In genomic region chr11:64238999-64239398, GRCh38 we compare ENCODE assay signal across 13 cellular contexts. TPM values are rescaled to one million over a fixed set of nuclear protein-coding genes. Genes with fewer than 3 reads are reported as not detected.
DNase-seq lines count a peak whose midpoint lies in the region; ATAC-seq and TF ChIP-seq lines count a peak whose summit lies in the region.
"Had no signal": no experiment of that assay in that cellular context is flagged by ENCODE, and none has a peak within 500 bp of the region (broad histone marks: within the 10 kb centered on the region; RNA-seq: fewer than 3 reads in every experiment).

No MANE protein-coding gene starts in this region.

- H3K9ac ChIP-seq in duodenal mucosa (ENCODE audit: low read depth in 1 of 2, low read length in 2 of 2): peak overlapping the region in 1 of 2 donors; percentile 22

- H3K27ac ChIP-seq in Peyer's patch (peak overlapping the region; percentile 41 to 100 (median 98)), duodenal mucosa (ENCODE audit: low read depth, low read length) (peak overlapping the region; percentile 53), SJCRH30 (no peak overlapping the region)

- H3K4me1 ChIP-seq in Peyer's patch: peaks cover 0 to 58% (median 29%) of the 10 kb centered on the region in 4 donors
- peaks cover 61% of the 10 kb centered on the region in 2 donors for H3K4me1 ChIP-seq in duodenal mucosa (ENCODE audit: control insufficient read depth in 1 of 2, insufficient read depth in 2 of 2, low read length in 2 of 2)
- peaks cover 21% of the 10 kb centered on the region for H3K4me1 ChIP-seq in SJCRH30

- TF ChIP-seq CTCF in Peyer's patch (IDR thresholded peaks at IDR 0.05): no peak

- H3K9me3 ChIP-seq in Peyer's patch (no peaks in the 10 kb centered on the region), duodenal mucosa (ENCODE audit: control insufficient read depth in 1 of 2, low read length in 2 of 2) (no peaks in the 10 kb centered on the region), SJCRH30 (replicated peaks) (no peaks in the 10 kb centered on the region)
- H3K9me3 ChIP-seq: tibial nerve had no signal

- no peak for DNase-seq in activated CD4-positive, alpha-beta T cell treated with anti-CD3 and anti-CD28 coated beads, Interleukin-2, amount 10 ng/mL, durations not matched to agents 7 days and 5 days
- no peak for DNase-seq in activated CD4-positive, alpha-beta T cell treated with anti-CD3 and anti-CD28 coated beads for 4 hours
- DNase-seq in Peyer's patch (no peak), SJCRH30 (no peak)
- DNase-seq in stimulated activated effector memory CD8-positive, alpha-beta T cell treated with anti-CD3 and anti-CD28 coated beads, Interleukin-12 subunit alpha, Interleukin-12 subunit beta, amount 100 ng/mL, for 72 hours (ENCODE audit: low spot score in 2 of 2): no peak
- DNase-seq: ACHN; activated CD4-positive, alpha-beta T cell treated with anti-CD3 and anti-CD28 coated beads for 48 hours; NCI-H82; stimulated activated CD4-positive, alpha-beta T cell treated with anti-CD3 and anti-CD28 coated beads, Interleukin-2, amount 100 ng/mL, for 24 hours had no signal

- no peaks in the 10 kb centered on the region for H3K9me3 Mint-ChIP-seq in activated CD4-positive, alpha-beta T cell treated with anti-CD3 and anti-CD28 coated beads, Interleukin-2, amount 10 ng/mL, durations not matched to agents 7 days and 5 days
- H3K9me3 Mint-ChIP-seq in stimulated activated effector memory CD8-positive, alpha-beta T cell treated with anti-CD3 and anti-CD28 coated beads, Interleukin-12 subunit alpha, Interleukin-12 subunit beta, amount 100 ng/mL, for 72 hours: no peaks in the 10 kb centered on the region

- POLR2A ChIA-PET in activated CD4-positive, alpha-beta T cell treated with anti-CD3 and anti-CD28 coated beads, Interleukin-2, amount 10 ng/mL, durations not matched to agents 7 days and 5 days (lab: Charles Lee): no interaction called here

- no peak for ATAC-seq in stimulated activated effector memory CD8-positive, alpha-beta T cell treated with anti-CD3 and anti-CD28 coated beads, Interleukin-12 subunit alpha, Interleukin-12 subunit beta, amount 100 ng/mL, for 72 hours
- ATAC-seq in GM19395 (IDR thresholded peaks at IDR 0.05; ENCODE audit: unreplicated experiment): no peak
- ATAC-seq in HG03460 (IDR thresholded peaks at IDR 0.05; ENCODE audit: unreplicated experiment): no peak

- TF ChIP-seq POLR2A in Peyer's patch (IDR thresholded peaks at IDR 0.05): no peak

- peak overlapping the region; percentile 13 for H3K27ac Mint-ChIP-seq in activated CD4-positive, alpha-beta T cell treated with anti-CD3 and anti-CD28 coated beads, Interleukin-2, amount 10 ng/mL, durations not matched to agents 7 days and 5 days
- H3K27ac Mint-ChIP-seq in stimulated activated effector memory CD8-positive, alpha-beta T cell treated with anti-CD3 and anti-CD28 coated beads, Interleukin-12 subunit alpha, Interleukin-12 subunit beta, amount 100 ng/mL, for 72 hours: peak overlapping the region; percentile 68

- peaks cover 0 to 22% (median 0%) of the 10 kb centered on the region in 3 donors for H3K36me3 ChIP-seq in Peyer's patch
- peaks cover 0 to 14% of the 10 kb centered on the region in 2 donors for H3K36me3 ChIP-seq in duodenal mucosa (ENCODE audit: control insufficient read depth in 1 of 2, insufficient read depth in 2 of 2, low read length in 2 of 2)
- H3K36me3 ChIP-seq in SJCRH30: peaks cover 16% of the 10 kb centered on the region

- H3K27me3 Mint-ChIP-seq in activated CD4-positive, alpha-beta T cell treated with anti-CD3 and anti-CD28 coated beads, Interleukin-2, amount 10 ng/mL, durations not matched to agents 7 days and 5 days: no peaks in the 10 kb centered on the region

- H3K36me3 Mint-ChIP-seq in activated CD4-positive, alpha-beta T cell treated with anti-CD3 and anti-CD28 coated beads, Interleukin-2, amount 10 ng/mL, durations not matched to agents 7 days and 5 days (ENCODE audit: low read depth): peaks cover 23% of the 10 kb centered on the region
- H3K36me3 Mint-ChIP-seq in stimulated activated effector memory CD8-positive, alpha-beta T cell treated with anti-CD3 and anti-CD28 coated beads, Interleukin-12 subunit alpha, Interleukin-12 subunit beta, amount 100 ng/mL, for 72 hours: peaks cover 81% of the 10 kb centered on the region

- H3K4me3 ChIP-seq in Peyer's patch: no peak overlapping the region
- no peak overlapping the region for H3K4me3 ChIP-seq in duodenal mucosa (ENCODE audit: low read depth in 1 of 2, low read length in 2 of 2)
- H3K4me3 ChIP-seq in SJCRH30: no peak overlapping the region
- H3K4me3 ChIP-seq: tibial nerve had no signal

- CTCF ChIA-PET in activated CD4-positive, alpha-beta T cell treated with anti-CD3 and anti-CD28 coated beads, Interleukin-2, amount 10 ng/mL, durations not matched to agents 7 days and 5 days (lab: Charles Lee): interaction anchor here (0.6 to 2.2 kb wide), 5 partner anchors 8 to 93 kb away, joined by 3 to 7 read pairs (median 4); partner anchors contain the start of genes PLCB3 and PPP1R14B

- peaks cover 58% of the 10 kb centered on the region for H3K4me1 Mint-ChIP-seq in activated CD4-positive, alpha-beta T cell treated with anti-CD3 and anti-CD28 coated beads, Interleukin-2, amount 10 ng/mL, durations not matched to agents 7 days and 5 days
- peaks cover 48% of the 10 kb centered on the region for H3K4me1 Mint-ChIP-seq in stimulated activated effector memory CD8-positive, alpha-beta T cell treated with anti-CD3 and anti-CD28 coated beads, Interleukin-12 subunit alpha, Interleukin-12 subunit beta, amount 100 ng/mL, for 72 hours

- H3K27me3 ChIP-seq in Peyer's patch (no peaks in the 10 kb centered on the region), duodenal mucosa (ENCODE audit: control insufficient read depth in 1 of 2, insufficient read depth in 2 of 2, low read length in 2 of 2) (no peaks in the 10 kb centered on the region), SJCRH30 (no peaks in the 10 kb centered on the region)
- H3K27me3 ChIP-seq: tibial nerve had no signal

- H3K4me3 Mint-ChIP-seq in activated CD4-positive, alpha-beta T cell treated with anti-CD3 and anti-CD28 coated beads, Interleukin-2, amount 10 ng/mL, durations not matched to agents 7 days and 5 days: no peak overlapping the region
- no peak overlapping the region for H3K4me3 Mint-ChIP-seq in stimulated activated effector memory CD8-positive, alpha-beta T cell treated with anti-CD3 and anti-CD28 coated beads, Interleukin-12 subunit alpha, Interleukin-12 subunit beta, amount 100 ng/mL, for 72 hours

RNA-seq across cellular contexts. Expression of gene FKBP2, which starts 1.9 kb away (rescaled TPM):
- total RNA-seq in activated CD4-positive, alpha-beta T cell treated with anti-CD3 and anti-CD28 coated beads, Interleukin-2, amount 10 ng/mL, durations not matched to agents 7 days and 5 days: 10 to 100 TPM; 21.9 to 24.8 TPM
- 100 to 1,000 TPM in 1 of 4 donors, 10 to 100 TPM in 3; 46.2 to 101 (median 94.0) TPM for total RNA-seq in Peyer's patch
- total RNA-seq in SJCRH30 (2014; rRNA removed; shearing (Covaris generic)): 53.1 and 53.5 TPM in 2 replicates

RNA-seq across cellular contexts. Expression of gene VEGFB, which starts 4.6 kb away (rescaled TPM):
- total RNA-seq in activated CD4-positive, alpha-beta T cell treated with anti-CD3 and anti-CD28 coated beads, Interleukin-2, amount 10 ng/mL, durations not matched to agents 7 days and 5 days: 10 to 100 TPM; 51.1 to 60.3 TPM
- 10 to 100 TPM; 21.7 to 66.8 (median 42.5) TPM for total RNA-seq in Peyer's patch
- total RNA-seq in SJCRH30 (2014; rRNA removed; shearing (Covaris generic)): 26.4 and 27.8 TPM in 2 replicates

RNA-seq across cellular contexts. Expression of gene PPP1R14B, which starts 7.7 kb away (rescaled TPM):
- total RNA-seq in activated CD4-positive, alpha-beta T cell treated with anti-CD3 and anti-CD28 coated beads, Interleukin-2, amount 10 ng/mL, durations not matched to agents 7 days and 5 days: 10 to 100 TPM; 81.1 to 86.0 TPM
- 100 to 1,000 TPM in 1 of 4 donors, 10 to 100 TPM in 3; 78.7 to 101 (median 99.0) TPM for total RNA-seq in Peyer's patch
- 556 and 639 TPM in 2 replicates for total RNA-seq in SJCRH30 (2014; rRNA removed; shearing (Covaris generic))

RNA-seq across cellular contexts. Expression of gene DNAJC4, which starts 8.7 kb away (rescaled TPM):
- total RNA-seq in activated CD4-positive, alpha-beta T cell treated with anti-CD3 and anti-CD28 coated beads, Interleukin-2, amount 10 ng/mL, durations not matched to agents 7 days and 5 days: 10 to 100 TPM; 39.5 to 40.5 TPM
- total RNA-seq in Peyer's patch: 10 to 100 TPM; 42.9 to 95.0 (median 80.3) TPM
- total RNA-seq in SJCRH30 (2014; rRNA removed; shearing (Covaris generic)): 2.0 and 5.3 TPM in 2 replicates

RNA-seq across cellular contexts. Expression of gene PLCB3, which starts 12.3 kb away (rescaled TPM):
- 10 to 100 TPM; 11.6 to 12.4 TPM for total RNA-seq in activated CD4-positive, alpha-beta T cell treated with anti-CD3 and anti-CD28 coated beads, Interleukin-2, amount 10 ng/mL, durations not matched to agents 7 days and 5 days
- 100 to 1,000 TPM; 196 to 453 (median 359) TPM for total RNA-seq in Peyer's patch
- total RNA-seq in SJCRH30 (2014; rRNA removed; shearing (Covaris generic)): 35.8 and 38.3 TPM in 2 replicates
